Comparison of ENCODE assay signal across 8 cellular contexts in genomic region chr17:44014437-44015172, GRCh38. TPM values are rescaled to one million over a fixed set of nuclear protein-coding genes. Genes with fewer than 3 reads are reported as not detected.
A peak's percentile ranks its signal among the peaks of the same experiment; 100 is the strongest.
DNase-seq lines count a peak whose midpoint lies in the region; ATAC-seq and TF ChIP-seq lines count a peak whose summit lies in the region.

Gene TMEM101 (minus strand): TSS chr17:44014963. CDS start chr17:44014952, 11 bp downstream.

- H3K4me1 Mint-ChIP-seq in natural killer cell treated with Interleukin-12 subunit alpha and Interleukin-12 subunit beta and Interleukin-15 and Interleukin-18, amount 100 ng/mL, for 72 hours (ENCODE audit: low read depth in 2 of 2) = peaks cover 8 to 10% of the 10 kb centered on the region in 2 donors

- peak within 1 kb of the TSS; percentile 93 to 99 for H3K27ac Mint-ChIP-seq in natural killer cell treated with Interleukin-12 subunit alpha and Interleukin-12 subunit beta and Interleukin-15 and Interleukin-18, amount 100 ng/mL, for 72 hours

- H3K9me3 Mint-ChIP-seq in natural killer cell treated with Interleukin-12 subunit alpha and Interleukin-12 subunit beta and Interleukin-15 and Interleukin-18, amount 100 ng/mL, for 72 hours = no peaks in the 10 kb centered on the region

- ATAC-seq in GM21786 (IDR thresholded peaks at IDR 0.05; ENCODE audit: unreplicated experiment) = peak; percentile 80
- peak; percentile 96 to 97 for ATAC-seq in natural killer cell treated with Interleukin-12 subunit alpha and Interleukin-12 subunit beta and Interleukin-15 and Interleukin-18, amount 100 ng/mL, for 72 hours

- no peak for TF ChIP-seq CTCF in fibroblast of the aortic adventitia (IDR thresholded peaks at IDR 0.05; ENCODE audit: insufficient read depth, low read length)

- no peaks in the 10 kb centered on the region for H3K27me3 Mint-ChIP-seq in natural killer cell treated with Interleukin-12 subunit alpha and Interleukin-12 subunit beta and Interleukin-15 and Interleukin-18, amount 100 ng/mL, for 72 hours

- peak within 1 kb of the TSS; percentile 100 for H3K4me3 Mint-ChIP-seq in natural killer cell treated with Interleukin-12 subunit alpha and Interleukin-12 subunit beta and Interleukin-15 and Interleukin-18, amount 100 ng/mL, for 72 hours

- DNase-seq in DMS53 (lab: John Stamatoyannopoulos, UW) (peak; percentile 99), LoVo (ENCODE audit: low spot score) (peak; percentile 91), SHP77 (lab: John Stamatoyannopoulos, UW) (peak; percentile 74 to 85), fibroblast of the aortic adventitia (ENCODE audit: low read depth) (peak; percentile 96)
- DNase-seq in activated effector memory CD4-positive, alpha-beta T cell treated with Interleukin-2 at 50 U/mL for 16 hours = peak; percentile 82
- peak; percentile 91 for DNase-seq in natural killer cell treated with Interleukin-12 subunit alpha and Interleukin-12 subunit beta and Interleukin-15 and Interleukin-18, amount 100 ng/mL, for 72 hours (ENCODE audit: low spot score)
- DNase-seq in stimulated activated naive CD4-positive, alpha-beta T cell treated with Interleukin-2 at 50 U/mL for 16 hours (lab: John Stamatoyannopoulos, UW) = peak; percentile 86

- H3K4me3 ChIP-seq in fibroblast of the aortic adventitia (ENCODE audit: low read depth, low read length) = peak within 1 kb of the TSS; percentile 95

- no peaks in the 10 kb centered on the region for H3K36me3 Mint-ChIP-seq in natural killer cell treated with Interleukin-12 subunit alpha and Interleukin-12 subunit beta and Interleukin-15 and Interleukin-18, amount 100 ng/mL, for 72 hours

RNA-seq across cellular contexts. Expression of gene TMEM101, which starts in this region (rescaled TPM):
- total RNA-seq in fibroblast of the aortic adventitia (ENCODE audit: low replicate concordance) = 28.5 and 41.9 TPM in 2 replicates
- total RNA-seq in natural killer cell treated with Interleukin-12 subunit alpha and Interleukin-12 subunit beta and Interleukin-15 and Interleukin-18, amount 100 ng/mL, for 72 hours = 10 to 100 TPM; 32.5 TPM

Comparison
In these comparisons a context has a peak if more than half of its experiments do, and no peak if none do; other contexts are left out.
1. Peak in every context shown above with its lines: DNase-seq, ATAC-seq and H3K4me3 ChIP-seq.